ENCODE assay signal across 23 cellular contexts in genomic region chr12:11986165-11986564, GRCh38.
DNase-seq lines count a peak whose midpoint lies in the region; ATAC-seq and FAIRE-seq lines count a peak whose summit lies in the region.
"Had no signal": no experiment of that assay in that cellular context is flagged by ENCODE, and none has a peak within 500 bp of the region (broad histone marks: within the 10 kb centered on the region; RNA-seq: fewer than 3 reads in every experiment).

No MANE protein-coding gene starts in this region.

- intact Hi-C loops in left ventricle myocardium superior (cut with micrococcal nuclease), result no loop called here

- DNase-seq in NCI-H2196 (lab: John Stamatoyannopoulos, UW; ENCODE audit: unreplicated experiment) (peak; percentile 10), NCI-H2196 treated with DMSO at 0.1 percent for 48 hours (lab: John Stamatoyannopoulos, UW; ENCODE audit: unreplicated experiment) (no peak), NCI-H2029 (lab: John Stamatoyannopoulos, UW) (peak; percentile 10), amniotic epithelial cell (ENCODE audit: low read depth) (peak; percentile 23), urothelium cell line (ENCODE audit: low spot score) (no peak), left ventricle myocardium superior (no peak)
- DNase-seq: ACHN, BE2C, Calu3, Karpas-422, NCI-H1092, NCI-H1417 treated with DMSO at 0.1 percent for 48 hours, NCI-H1694 treated with DMSO at 0.1 percent for 48 hours, NCI-H446 treated with DMSO at 0.1 percent for 48 hours, NCI-H526, NCI-H82, Peyer's patch, SJCRH30 had no signal

- ATAC-seq in HG03354 (IDR thresholded peaks at IDR 0.05; ENCODE audit: poor library complexity, severe bottlenecking, unreplicated experiment), result no peak
- ATAC-seq in left ventricle myocardium superior, result no peak
- ATAC-seq: HepG2, SK-N-SH treated with all-trans-retinoic acid at 6 μM for 48 hours had no signal

- peak; percentile 27 for FAIRE-seq in urothelium cell line (lab: Jason Lieb, UNC)
- FAIRE-seq: GM18507, H54, HepG2 had no signal

Comparison
In these comparisons a context has a peak if more than half of its experiments do, and no peak if none do; other contexts are left out.
1. DNase-seq: peak in NCI-H2196 (single experiment), NCI-H2029 (single experiment) and amniotic epithelial cell (single experiment); none in NCI-H2196 treated with DMSO at 0.1 percent for 48 hours (single experiment), urothelium cell line (single experiment) and left ventricle myocardium superior (single experiment).